In the genomic region with DNA sequence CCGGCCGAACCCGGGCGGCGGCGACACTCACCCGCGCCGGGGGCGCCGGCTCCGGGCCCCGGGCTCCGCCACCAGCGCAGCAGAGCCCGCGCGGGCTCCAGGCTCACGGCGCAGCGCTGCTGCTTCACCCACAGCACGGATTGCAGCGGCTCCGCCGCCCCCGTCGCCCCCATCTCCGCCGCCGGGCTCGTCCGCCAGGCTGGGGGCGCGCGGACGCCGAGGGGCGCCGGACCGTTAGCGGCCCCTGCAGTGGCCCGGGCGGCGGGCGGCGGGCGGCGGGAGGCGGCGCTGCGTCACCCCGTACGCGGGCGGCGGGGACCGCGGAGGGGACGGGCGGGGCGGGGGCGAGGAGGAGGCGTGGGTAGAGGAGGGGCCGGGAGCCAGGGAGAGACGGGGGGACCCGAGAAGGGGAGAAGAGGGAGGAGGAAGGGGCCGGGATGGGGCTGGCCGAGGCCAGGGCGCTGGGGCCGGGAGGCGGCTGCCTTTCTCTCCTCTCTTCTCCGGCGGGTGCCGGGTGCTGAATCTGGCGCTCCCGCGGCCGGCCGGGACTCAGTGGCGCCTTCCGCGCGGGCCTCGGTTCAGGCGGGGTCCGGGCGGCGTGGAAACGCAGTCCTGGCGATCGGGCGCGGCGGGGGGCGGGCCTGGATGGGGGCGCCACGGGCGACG, we compare ENCODE assay signal across 8 cellular contexts. TPM values are rescaled to one million over a fixed set of nuclear protein-coding genes. Genes with fewer than 3 reads are reported as not detected.
DNase-seq lines count a peak whose midpoint lies in the region; ATAC-seq lines count a peak whose summit lies in the region.

A gene with protein sequence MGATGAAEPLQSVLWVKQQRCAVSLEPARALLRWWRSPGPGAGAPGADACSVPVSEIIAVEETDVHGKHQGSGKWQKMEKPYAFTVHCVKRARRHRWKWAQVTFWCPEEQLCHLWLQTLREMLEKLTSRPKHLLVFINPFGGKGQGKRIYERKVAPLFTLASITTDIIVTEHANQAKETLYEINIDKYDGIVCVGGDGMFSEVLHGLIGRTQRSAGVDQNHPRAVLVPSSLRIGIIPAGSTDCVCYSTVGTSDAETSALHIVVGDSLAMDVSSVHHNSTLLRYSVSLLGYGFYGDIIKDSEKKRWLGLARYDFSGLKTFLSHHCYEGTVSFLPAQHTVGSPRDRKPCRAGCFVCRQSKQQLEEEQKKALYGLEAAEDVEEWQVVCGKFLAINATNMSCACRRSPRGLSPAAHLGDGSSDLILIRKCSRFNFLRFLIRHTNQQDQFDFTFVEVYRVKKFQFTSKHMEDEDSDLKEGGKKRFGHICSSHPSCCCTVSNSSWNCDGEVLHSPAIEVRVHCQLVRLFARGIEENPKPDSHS (minus strand): TSS at position 277 of the 666 bp plus-strand sequence. CDS start 104 bp downstream, at position 173.

- peaks cover 42% of the 10 kb centered on the region for H4K20me1 ChIP-seq in BLaER1

- H3K4me3 Mint-ChIP-seq in central memory CD8-positive, alpha-beta T cell: peak within 1 kb of the TSS; percentile 98

- H3K9ac ChIP-seq in BLaER1 (peak within 1 kb of the TSS; percentile 90), skeletal muscle tissue (ENCODE audit: low read depth in 1 of 3, low read length in 3 of 3) (peak within 1 kb of the TSS; percentile 79 to 93 (median 86))

- ATAC-seq in GM19438 (IDR thresholded peaks at IDR 0.05; ENCODE audit: low read depth, unreplicated experiment): peak; percentile 45
- ATAC-seq in central memory CD8-positive, alpha-beta T cell (replicated peaks; ENCODE audit: extremely low read depth, poor library complexity, severe bottlenecking): peak; percentile 45
- no peak for ATAC-seq in GM18517 (IDR thresholded peaks at IDR 0.05; ENCODE audit: unreplicated experiment)

- H3K27me3 Mint-ChIP-seq in central memory CD8-positive, alpha-beta T cell: no peaks in the 10 kb centered on the region

- H3K4me1 ChIP-seq in BLaER1 (peaks cover 67% of the 10 kb centered on the region), skeletal muscle tissue (ENCODE audit: control insufficient read depth in 3 of 3, insufficient read depth in 3 of 3, low read length in 3 of 3) (peaks cover 61 to 69% (median 64%) of the 10 kb centered on the region in 3 donors)

- peak within 1 kb of the TSS; percentile 82 for H3K4me3 ChIP-seq in BLaER1
- peak within 1 kb of the TSS; percentile 65 to 81 (median 70) for H3K4me3 ChIP-seq in skeletal muscle tissue (ENCODE audit: low read length in 3 of 3)

- H3K36me3 Mint-ChIP-seq in central memory CD8-positive, alpha-beta T cell (ENCODE audit: insufficient read depth): peaks cover 29% of the 10 kb centered on the region

- peaks cover 47% of the 10 kb centered on the region for H3K4me1 Mint-ChIP-seq in central memory CD8-positive, alpha-beta T cell

- peak within 1 kb of the TSS; percentile 98 for H3K27ac Mint-ChIP-seq in central memory CD8-positive, alpha-beta T cell (ENCODE audit: low read depth)

- H3K27me3 ChIP-seq in BLaER1: no peaks in the 10 kb centered on the region
- H3K27me3 ChIP-seq in skeletal muscle tissue (ENCODE audit: control insufficient read depth in 3 of 3, insufficient read depth in 3 of 3, low read length in 3 of 3): no peaks in the 10 kb centered on the region

- DNase-seq in NAMALWA (ENCODE audit: low spot score) (peak; percentile 63), inferior parietal cortex (ENCODE audit: extremely low spot score) (peak; percentile 14)
- DNase-seq in activated CD4-positive, CD25-positive, alpha-beta regulatory T cell (lab: John Stamatoyannopoulos, UW): peak; percentile 26 to 52 (median 34)
- peak; percentile 31 to 34 for DNase-seq in central memory CD8-positive, alpha-beta T cell (ENCODE audit: low spot score in 2 of 2)

- H3K9me3 ChIP-seq in BLaER1 (0 out of 2 replicates have a peak, but pooled peaks cover 4% of the 10 kb centered on the region), skeletal muscle tissue (ENCODE audit: control insufficient read depth in 3 of 3, low read length in 3 of 3) (no peaks in the 10 kb centered on the region)

- no peaks in the 10 kb centered on the region for H3K9me3 Mint-ChIP-seq in central memory CD8-positive, alpha-beta T cell

- H3K27ac ChIP-seq in BLaER1 (peak within 1 kb of the TSS; percentile 95), skeletal muscle tissue (ENCODE audit: low read depth, low read length) (peak within 1 kb of the TSS; percentile 82)

- peak within 1 kb of the TSS; percentile 98 for H3K4me2 ChIP-seq in BLaER1

- H3K36me3 ChIP-seq in BLaER1: no peaks in the 10 kb centered on the region
- peaks cover 0 to 6% (median 2%) of the 10 kb centered on the region in 3 donors for H3K36me3 ChIP-seq in skeletal muscle tissue (ENCODE audit: control insufficient read depth in 3 of 3, insufficient read depth in 3 of 3, low read length in 3 of 3)

RNA-seq across cellular contexts. Expression of the gene that starts here (rescaled TPM):
- 18.3 TPM for total RNA-seq in skeletal muscle tissue
